ENCODE assay signal across 29 cellular contexts in the genomic region with DNA sequence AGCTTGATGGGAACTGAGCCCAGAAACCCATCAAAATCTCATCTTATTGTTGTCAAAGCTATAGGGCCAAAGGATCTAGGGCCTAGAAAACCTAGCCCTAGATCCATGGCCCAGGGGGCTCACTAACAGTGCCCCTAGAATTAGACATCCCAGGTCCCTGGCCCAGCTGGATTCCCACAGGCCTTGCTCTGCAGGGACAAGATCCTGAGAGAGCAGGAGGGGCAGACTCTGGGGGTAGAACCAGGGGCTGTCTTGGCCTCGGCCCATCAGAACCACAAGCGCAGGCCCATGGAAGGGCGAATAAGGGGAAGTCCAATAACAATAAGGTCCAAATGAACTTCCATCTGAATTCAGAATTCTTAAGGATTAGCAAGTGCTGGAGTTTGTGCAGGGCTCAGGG.
"Had no signal": no experiment of that assay in that cellular context is flagged by ENCODE, and none has a peak within 500 bp of the region (broad histone marks: within the 10 kb centered on the region; RNA-seq: fewer than 3 reads in every experiment).

No MANE protein-coding gene starts in this region.

- H3K9me3 Mint-ChIP-seq: activated CD4-positive, alpha-beta memory T cell treated with anti-CD3 and anti-CD28 coated beads for 36 hours; activated CD4-positive, alpha-beta T cell treated with anti-CD3 and anti-CD28 coated beads, Interleukin-2, amount 10 ng/mL, durations not matched to agents 24 days and 14 days; activated naive CD4-positive, alpha-beta T cell treated with anti-CD3 and anti-CD28 coated beads, Interleukin-2, amount 10 ng/mL, durations not matched to agents 7 days and 5 days; activated naive CD4-positive, alpha-beta T cell treated with anti-CD3 and anti-CD28 coated beads, Interleukin-2, amount 50 U/mL, for 72 hours; activated naive CD8-positive, alpha-beta T cell treated with anti-CD3 and anti-CD28 coated beads, Interleukin-2, amount 10 ng/mL, durations not matched to agents 7 days and 5 days; activated T-cell treated with anti-CD3 and anti-CD28 coated beads, Interleukin-2, amount 50 U/mL, for 24 hours; activated T-cell treated with anti-CD3 and anti-CD28 coated beads, Interleukin-2, amount 50 U/mL, for 72 hours; T-helper 2 cell treated with Interferon-gamma antibody and Interleukin-4, amounts not matched to agents 5 μg/mL and 100 μg/mL, for 36 hours had no signal

- H3K4me3 ChIP-seq: body of pancreas had no signal

- H3K9me3 ChIP-seq: body of pancreas had no signal

- ATAC-seq: activated CD4-positive, alpha-beta T cell treated with anti-CD3 and anti-CD28 coated beads for 36 hours; activated CD8-positive, alpha-beta memory T cell treated with anti-CD3 and anti-CD28 coated beads, Interleukin-2, amount 10 ng/mL, durations not matched to agents 7 days and 5 days; activated CD8-positive, alpha-beta T cell treated with anti-CD3 and anti-CD28 coated beads, Interleukin-2, amount 10 ng/mL, durations not matched to agents 7 days and 5 days; activated naive CD4-positive, alpha-beta T cell treated with anti-CD3 and anti-CD28 coated beads, Interleukin-2, amount 50 U/mL, for 72 hours; activated T-cell treated with anti-CD3 and anti-CD28 coated beads, Interleukin-2, amount 50 U/mL, for 72 hours; body of pancreas; esophagus mucosa; T-helper 17 cell had no signal

- DNase-seq: activated CD4-positive, alpha-beta memory T cell treated with anti-CD3 and anti-CD28 coated beads for 36 hours; activated CD4-positive, alpha-beta T cell treated with anti-CD3 and anti-CD28 coated beads for 36 hours; activated CD4-positive, alpha-beta T cell treated with anti-CD3 and anti-CD28 coated beads, Interleukin-2, amount 10 ng/mL, durations not matched to agents 24 days and 14 days; activated CD4-positive, CD25-positive, alpha-beta regulatory T cell; activated CD4-positive, CD25-positive, alpha-beta regulatory T cell treated with anti-CD3 and anti-CD28 coated beads, Interleukin-2, amount 50 U/mL, for 72 hours; activated CD8-positive, alpha-beta memory T cell treated with anti-CD3 and anti-CD28 coated beads, Interleukin-2, amount 50 U/mL, for 48 hours; activated CD8-positive, alpha-beta T cell treated with anti-CD3 and anti-CD28 coated beads, Interleukin-2, amount 10 ng/mL, durations not matched to agents 7 days and 5 days; activated gamma-delta T cell; activated naive CD4-positive, alpha-beta T cell; activated naive CD4-positive, alpha-beta T cell treated with anti-CD3 and anti-CD28 coated beads, Interleukin-2, amount 10 ng/mL, durations not matched to agents 7 days and 5 days; activated naive CD8-positive, alpha-beta T cell treated with anti-CD3 and anti-CD28 coated beads, Interleukin-2, amount 10 ng/mL, durations not matched to agents 7 days and 5 days; activated T-cell treated with anti-CD3 and anti-CD28 coated beads for 4 hours; activated T-cell treated with anti-CD3 and anti-CD28 coated beads, Interleukin-2, amount 50 U/mL, for 24 hours; activated T-cell treated with anti-CD3 and anti-CD28 coated beads, Interleukin-2, amount 50 U/mL, for 72 hours; anterior cingulate cortex; body of pancreas; caudate nucleus; effector CD8-positive, alpha-beta T cell; foreskin fibroblast; T-helper 1 cell; T-helper 17 cell; T1000 had no signal

- H3K4me3 Mint-ChIP-seq: activated CD4-positive, alpha-beta memory T cell treated with anti-CD3 and anti-CD28 coated beads for 36 hours; activated CD4-positive, alpha-beta T cell treated with anti-CD3 and anti-CD28 coated beads for 36 hours; activated CD4-positive, alpha-beta T cell treated with anti-CD3 and anti-CD28 coated beads, Interleukin-2, amount 10 ng/mL, durations not matched to agents 24 days and 14 days; activated CD8-positive, alpha-beta memory T cell treated with anti-CD3 and anti-CD28 coated beads, Interleukin-2, amount 10 ng/mL, durations not matched to agents 7 days and 5 days; activated CD8-positive, alpha-beta T cell treated with anti-CD3 and anti-CD28 coated beads, Interleukin-2, amount 10 ng/mL, durations not matched to agents 7 days and 5 days; activated naive CD4-positive, alpha-beta T cell treated with anti-CD3 and anti-CD28 coated beads, Interleukin-2, amount 10 ng/mL, durations not matched to agents 7 days and 5 days; activated naive CD8-positive, alpha-beta T cell treated with anti-CD3 and anti-CD28 coated beads, Interleukin-2, amount 10 ng/mL, durations not matched to agents 7 days and 5 days; activated T-cell treated with anti-CD3 and anti-CD28 coated beads, Interleukin-2, amount 50 U/mL, for 24 hours; activated T-cell treated with anti-CD3 and anti-CD28 coated beads, Interleukin-2, amount 50 U/mL, for 72 hours; T-helper 2 cell treated with Interferon-gamma antibody and Interleukin-4, amounts not matched to agents 5 μg/mL and 100 μg/mL, for 36 hours had no signal

- H3K27ac Mint-ChIP-seq: activated CD4-positive, alpha-beta memory T cell treated with anti-CD3 and anti-CD28 coated beads for 36 hours; activated CD4-positive, alpha-beta T cell treated with anti-CD3 and anti-CD28 coated beads for 36 hours; activated CD4-positive, alpha-beta T cell treated with anti-CD3 and anti-CD28 coated beads, Interleukin-2, amount 10 ng/mL, durations not matched to agents 24 days and 14 days; activated CD8-positive, alpha-beta memory T cell treated with anti-CD3 and anti-CD28 coated beads, Interleukin-2, amount 10 ng/mL, durations not matched to agents 7 days and 5 days; activated CD8-positive, alpha-beta T cell treated with anti-CD3 and anti-CD28 coated beads, Interleukin-2, amount 10 ng/mL, durations not matched to agents 7 days and 5 days; activated naive CD4-positive, alpha-beta T cell treated with anti-CD3 and anti-CD28 coated beads, Interleukin-2, amount 10 ng/mL, durations not matched to agents 7 days and 5 days; activated naive CD4-positive, alpha-beta T cell treated with anti-CD3 and anti-CD28 coated beads, Interleukin-2, amount 50 U/mL, for 72 hours; activated naive CD8-positive, alpha-beta T cell treated with anti-CD3 and anti-CD28 coated beads, Interleukin-2, amount 10 ng/mL, durations not matched to agents 7 days and 5 days; activated T-cell treated with anti-CD3 and anti-CD28 coated beads, Interleukin-2, amount 50 U/mL, for 24 hours; activated T-cell treated with anti-CD3 and anti-CD28 coated beads, Interleukin-2, amount 50 U/mL, for 72 hours; T-helper 17 cell; T-helper 2 cell treated with Interferon-gamma antibody and Interleukin-4, amounts not matched to agents 5 μg/mL and 100 μg/mL, for 36 hours had no signal

- H3K4me1 ChIP-seq: body of pancreas had no signal

- H3K27ac ChIP-seq: body of pancreas had no signal

- H3K27me3 Mint-ChIP-seq: activated CD4-positive, alpha-beta memory T cell treated with anti-CD3 and anti-CD28 coated beads for 36 hours; activated CD4-positive, alpha-beta T cell treated with anti-CD3 and anti-CD28 coated beads for 36 hours; activated CD4-positive, alpha-beta T cell treated with anti-CD3 and anti-CD28 coated beads, Interleukin-2, amount 10 ng/mL, durations not matched to agents 24 days and 14 days; activated T-cell treated with anti-CD3 and anti-CD28 coated beads, Interleukin-2, amount 50 U/mL, for 24 hours had no signal

- H3K27me3 ChIP-seq: body of pancreas had no signal

- FAIRE-seq: colon, endometrium, frontal cortex had no signal

- H3K36me3 Mint-ChIP-seq: activated CD4-positive, alpha-beta memory T cell treated with anti-CD3 and anti-CD28 coated beads for 36 hours; activated CD8-positive, alpha-beta memory T cell treated with anti-CD3 and anti-CD28 coated beads, Interleukin-2, amount 10 ng/mL, durations not matched to agents 7 days and 5 days; activated naive CD4-positive, alpha-beta T cell treated with anti-CD3 and anti-CD28 coated beads, Interleukin-2, amount 10 ng/mL, durations not matched to agents 7 days and 5 days; activated naive CD8-positive, alpha-beta T cell treated with anti-CD3 and anti-CD28 coated beads, Interleukin-2, amount 10 ng/mL, durations not matched to agents 7 days and 5 days had no signal
